In genomic region chr20:48815537-48815936, GRCh38 we compare ENCODE assay signal across 29 cellular contexts. TPM values are rescaled to one million over a fixed set of nuclear protein-coding genes. Genes with fewer than 3 reads are reported as not detected.
DNase-seq lines count a peak whose midpoint lies in the region; ATAC-seq and TF ChIP-seq lines count a peak whose summit lies in the region.
"Had no signal": no experiment of that assay in that cellular context is flagged by ENCODE, and none has a peak within 500 bp of the region (broad histone marks: within the 10 kb centered on the region; RNA-seq: fewer than 3 reads in every experiment).

No MANE protein-coding gene starts in this region.

- no peaks in the 10 kb centered on the region for H3K27me3 Mint-ChIP-seq in natural killer cell treated with Interleukin-12 subunit alpha and Interleukin-12 subunit beta and Interleukin-15 and Interleukin-18, amount 100 ng/mL, for 72 hours
- H3K27me3 Mint-ChIP-seq in natural killer cell (ENCODE audit: low read depth in 2 of 2) = no peaks in the 10 kb centered on the region

- H3K4me3 Mint-ChIP-seq in natural killer cell treated with Interleukin-12 subunit alpha and Interleukin-12 subunit beta and Interleukin-15 and Interleukin-18, amount 100 ng/mL, for 72 hours = peak overlapping the region; percentile 9
- no peak overlapping the region for H3K4me3 Mint-ChIP-seq in natural killer cell
- H3K4me3 Mint-ChIP-seq: brain, endodermal cell, GM23338, HFFc6, nephron progenitor cell had no signal

- no peak for DNase-seq in natural killer cell treated with Interleukin-12 subunit alpha and Interleukin-12 subunit beta and Interleukin-15 and Interleukin-18, amount 100 ng/mL, for 72 hours (ENCODE audit: low spot score)
- DNase-seq in natural killer cell = no peak
- DNase-seq in NCI-H524 treated with DMSO at 0.1 percent for 48 hours (lab: John Stamatoyannopoulos, UW) = peak; percentile 12
- no peak for DNase-seq in EL
- DNase-seq in globus pallidus (ENCODE audit: low spot score) = no peak
- DNase-seq: activated CD4-positive, CD25-positive, alpha-beta regulatory T cell treated with anti-CD3 and anti-CD28 coated beads, Interleukin-2, amount 50 U/mL, for 72 hours; endodermal cell; esophagus squamous epithelium; gastrocnemius medialis; GF-D8; HFFc6; left ventricle myocardium superior; midbrain; NCI-H1105; NCI-H1930; NCI-H2227 treated with DMSO at 0.1 percent for 48 hours; nephron progenitor cell; PC-9; SHP77 treated with DMSO at 0.1 percent for 48 hours; stimulated activated CD4-positive, alpha-beta T cell treated with anti-CD3 and anti-CD28 coated beads, Interleukin-15, amount 100 ng/mL, for 24 hours had no signal

- peaks cover 55 to 56% of the 10 kb centered on the region in 2 donors for H3K4me1 Mint-ChIP-seq in natural killer cell treated with Interleukin-12 subunit alpha and Interleukin-12 subunit beta and Interleukin-15 and Interleukin-18, amount 100 ng/mL, for 72 hours (ENCODE audit: low read depth in 2 of 2)
- H3K4me1 Mint-ChIP-seq in natural killer cell = peaks cover 44% of the 10 kb centered on the region in 2 donors

- H3K9me3 Mint-ChIP-seq in natural killer cell treated with Interleukin-12 subunit alpha and Interleukin-12 subunit beta and Interleukin-15 and Interleukin-18, amount 100 ng/mL, for 72 hours = no peaks in the 10 kb centered on the region
- no peaks in the 10 kb centered on the region for H3K9me3 Mint-ChIP-seq in natural killer cell
- H3K9me3 Mint-ChIP-seq: activated T-helper 2 cell treated with anti-CD3 and anti-CD28 coated beads, Interferon-gamma antibody, Interleukin-2, Interleukin-4, amounts not matched to agents 10 μg/mL and 5 μg/mL and 100 μg/mL, durations not matched to agents 14 hours and 24 hours and 36 hours; endodermal cell; GM23338; HFFc6; nephron progenitor cell had no signal

- ATAC-seq in natural killer cell treated with Interleukin-12 subunit alpha and Interleukin-12 subunit beta and Interleukin-15 and Interleukin-18, amount 100 ng/mL, for 72 hours = no peak
- ATAC-seq in natural killer cell (no peak), GM18909 (IDR thresholded peaks at IDR 0.05; ENCODE audit: poor library complexity, unreplicated experiment) (no peak)
- ATAC-seq: gastrocnemius medialis, GM23338, left ventricle myocardium superior, sciatic nerve had no signal

- intact Hi-C loops in natural killer cell (cut with micrococcal nuclease) = no loop called here

- TF ChIP-seq CTCF in natural killer cell (IDR thresholded peaks at IDR 0.05) = no peak

- peaks cover 4% of the 10 kb centered on the region for H3K36me3 Mint-ChIP-seq in natural killer cell treated with Interleukin-12 subunit alpha and Interleukin-12 subunit beta and Interleukin-15 and Interleukin-18, amount 100 ng/mL, for 72 hours
- no peaks in the 10 kb centered on the region for H3K36me3 Mint-ChIP-seq in natural killer cell

- no peak overlapping the region for H3K27ac Mint-ChIP-seq in natural killer cell treated with Interleukin-12 subunit alpha and Interleukin-12 subunit beta and Interleukin-15 and Interleukin-18, amount 100 ng/mL, for 72 hours
- no peak overlapping the region for H3K27ac Mint-ChIP-seq in natural killer cell
- H3K27ac Mint-ChIP-seq: activated T-helper 2 cell treated with anti-CD3 and anti-CD28 coated beads, Interferon-gamma antibody, Interleukin-2, Interleukin-4, amounts not matched to agents 10 μg/mL and 5 μg/mL and 100 μg/mL, durations not matched to agents 14 hours and 24 hours and 36 hours; endodermal cell; GM23338; HFFc6; nephron progenitor cell had no signal

- H3K27ac ChIP-seq in cingulate gyrus (ENCODE audit: low read depth, low read length) = peak overlapping the region; percentile 31
- H3K27ac ChIP-seq: adrenal gland, esophagus squamous epithelium, gastrocnemius medialis, parathyroid adenoma, PC-9, tibial nerve had no signal

RNA-seq across cellular contexts. Expression of gene PREX1, which starts 12.3 kb away (rescaled TPM):
- 100 to 1,000 TPM; 132 to 167 TPM for total RNA-seq in natural killer cell treated with Interleukin-12 subunit alpha and Interleukin-12 subunit beta and Interleukin-15 and Interleukin-18, amount 100 ng/mL, for 72 hours
- 100 to 1,000 TPM; 382 to 392 (median 389) TPM for total RNA-seq in natural killer cell
